In the genomic region with DNA sequence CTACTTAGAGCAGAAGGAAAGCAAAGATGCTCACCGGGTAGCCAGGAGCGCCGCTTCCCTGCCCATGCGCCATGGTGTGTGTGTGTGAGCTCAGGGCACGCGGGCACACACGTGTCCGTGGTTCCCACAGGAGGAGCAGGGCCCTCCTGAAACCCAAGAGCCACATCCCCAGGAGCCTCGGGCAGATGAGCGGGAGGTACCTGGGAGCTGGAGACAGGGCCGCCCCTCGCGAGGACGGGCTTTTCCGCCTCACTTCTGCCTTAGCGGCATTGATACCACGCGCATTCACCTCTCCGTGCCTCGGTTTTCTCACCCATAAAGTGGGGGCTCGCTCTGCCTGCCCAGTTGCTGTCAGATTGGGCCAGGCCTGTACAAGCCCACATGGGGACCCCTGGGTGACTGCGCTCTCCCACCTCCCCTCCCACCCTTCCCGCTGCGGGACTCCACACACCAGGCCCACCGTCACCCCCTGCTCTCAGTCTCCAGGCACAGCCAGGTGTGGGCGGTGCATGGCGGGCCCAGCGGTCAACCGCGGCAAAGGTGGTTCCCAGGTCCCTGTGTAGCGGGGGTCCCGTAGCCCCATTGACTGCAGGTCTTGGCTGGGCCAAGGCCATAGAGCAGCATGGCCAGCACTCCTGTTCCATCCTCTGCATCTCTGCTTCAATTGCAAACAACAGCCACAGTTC, we compare ENCODE assay signal across 1 cellular context.
TF ChIP-seq lines count a peak whose summit lies in the region.

No MANE protein-coding gene starts in this region.

TF ChIP-seq in liver, 16 proteins besides CTCF, POLR2A, EP300 and RAD21 (continued from another document):
- no peak for TF ChIP-seq REST (IDR thresholded peaks at IDR 0.05)
- no peak for TF ChIP-seq EGR1 (IDR thresholded peaks at IDR 0.05; ENCODE audit: low read depth in 2 of 2)
- TF ChIP-seq, protein P1, sequence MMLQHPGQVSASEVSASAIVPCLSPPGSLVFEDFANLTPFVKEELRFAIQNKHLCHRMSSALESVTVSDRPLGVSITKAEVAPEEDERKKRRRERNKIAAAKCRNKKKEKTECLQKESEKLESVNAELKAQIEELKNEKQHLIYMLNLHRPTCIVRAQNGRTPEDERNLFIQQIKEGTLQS (IDR thresholded peaks at IDR 0.05), result no peak
- TF ChIP-seq, protein P2, sequence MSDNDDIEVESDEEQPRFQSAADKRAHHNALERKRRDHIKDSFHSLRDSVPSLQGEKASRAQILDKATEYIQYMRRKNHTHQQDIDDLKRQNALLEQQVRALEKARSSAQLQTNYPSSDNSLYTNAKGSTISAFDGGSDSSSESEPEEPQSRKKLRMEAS (IDR thresholded peaks at IDR 0.05), result no peak
- no peak for TF ChIP-seq YY1 (IDR thresholded peaks at IDR 0.05)
- TF ChIP-seq JUND (IDR thresholded peaks at IDR 0.05), result no peak
- no peak for TF ChIP-seq TAF1 (conservative IDR thresholded peaks at IDR 0.05)
- TF ChIP-seq NR2F2 (IDR thresholded peaks at IDR 0.05), result no peak
- TF ChIP-seq HNF4G (IDR thresholded peaks at IDR 0.05), result no peak
- TF ChIP-seq RXRA (IDR thresholded peaks at IDR 0.05), result no peak
- TF ChIP-seq GABPA (IDR thresholded peaks at IDR 0.05 in 1 of 2, conservative IDR thresholded peaks at IDR 0.05 in 1 of 2), result no peak
